ENCODE assay signal across 26 cellular contexts in genomic region chr2:59752512-59752911, GRCh38.
"Had no signal": no experiment of that assay in that cellular context is flagged by ENCODE, and none has a peak within 500 bp of the region (broad histone marks: within the 10 kb centered on the region; RNA-seq: fewer than 3 reads in every experiment).

No MANE protein-coding gene starts in this region.

- H3K27ac ChIP-seq: dorsolateral prefrontal cortex, lower lobe of right lung, ovary, psoas muscle, skin epidermis, spleen, suprapubic skin, transverse colon, upper lobe of right lung, uterus had no signal

- DNase-seq: cortex of kidney; dorsolateral prefrontal cortex; effector CD4-positive, alpha-beta T cell; hypothalamus; immature natural killer cell; islet precursor cell; kidney glomerular epithelial cell; left ventricle myocardium superior; lower lobe of right lung; natural killer cell; occipital lobe; ovary; posterior cingulate gyrus; psoas muscle; right cardiac atrium; spleen; stimulated activated CD4-positive, alpha-beta T cell treated with anti-CD3 and anti-CD28 coated beads, Interleukin-2, amount 100 ng/mL, for 48 hours; stimulated activated CD8-positive, alpha-beta memory T cell treated with anti-CD3 and anti-CD28 coated beads, Interleukin-4, amount 100 ng/mL, for 48 hours; stimulated activated naive CD4-positive, alpha-beta T cell; stimulated activated naive CD8-positive, alpha-beta T cell treated with anti-CD3 and anti-CD28 coated beads, Interleukin-15, amount 100 ng/mL, for 72 hours; transverse colon; upper lobe of right lung; uterus had no signal

- H3K36me3 ChIP-seq: lower lobe of right lung, ovary, spleen, suprapubic skin, transverse colon, upper lobe of right lung, uterus had no signal

- H3K9me3 ChIP-seq: lower lobe of right lung, ovary, psoas muscle, spleen, suprapubic skin, transverse colon, upper lobe of right lung, uterus had no signal

- H3K4me3 ChIP-seq: dorsolateral prefrontal cortex, lower lobe of right lung, ovary, psoas muscle, skin epidermis, spleen, suprapubic skin, transverse colon, upper lobe of right lung, uterus had no signal

- ATAC-seq: left ventricle myocardium superior; lower lobe of right lung; natural killer cell; psoas muscle; right cardiac atrium; stimulated activated naive CD8-positive, alpha-beta T cell treated with anti-CD3 and anti-CD28 coated beads, Interleukin-15, amount 100 ng/mL, for 72 hours; upper lobe of right lung had no signal

- FAIRE-seq: frontal cortex had no signal

- H3K27me3 ChIP-seq: ovary, spleen, suprapubic skin, transverse colon, upper lobe of right lung, uterus had no signal

- H3K4me1 ChIP-seq: lower lobe of right lung, psoas muscle, spleen, suprapubic skin, transverse colon, upper lobe of right lung, uterus had no signal
